In genomic region chr10:79065853-79066252, GRCh38 we compare ENCODE assay signal across 11 cellular contexts. TPM values are rescaled to one million over a fixed set of nuclear protein-coding genes. Genes with fewer than 3 reads are reported as not detected.
A peak's percentile ranks its signal among the peaks of the same experiment; 100 is the strongest.
DNase-seq lines count a peak whose midpoint lies in the region; ATAC-seq, FAIRE-seq and TF ChIP-seq lines count a peak whose summit lies in the region.
"Had no signal": no experiment of that assay in that cellular context is flagged by ENCODE, and none has a peak within 500 bp of the region (broad histone marks: within the 10 kb centered on the region; RNA-seq: fewer than 3 reads in every experiment).

No MANE protein-coding gene starts in this region.

- H2AFZ ChIP-seq in PC-9, result no peak overlapping the region

- no peak overlapping the region for H3K4me3 ChIP-seq in PC-9
- no peak overlapping the region for H3K4me3 ChIP-seq in kidney (ENCODE audit: low read length in 2 of 2)
- H3K4me3 ChIP-seq in spleen, result peak overlapping the region in 1 of 8 donors; percentile 75
- H3K4me3 ChIP-seq in Peyer's patch, result no peak overlapping the region

- no peaks in the 10 kb centered on the region for H3K27me3 ChIP-seq in PC-9 (ENCODE audit: insufficient read depth, low read depth)
- H3K27me3 ChIP-seq in spleen (replicated peaks in 1 of 7), result peaks cover 0 to 10% (median 0%) of the 10 kb centered on the region in 7 donors
- H3K27me3 ChIP-seq in Peyer's patch, result no peaks in the 10 kb centered on the region
- H3K27me3 ChIP-seq: gastrocnemius medialis, SJSA1 had no signal

- CTCF ChIA-PET in PC-9 (lab: Charles Lee), result interaction anchor here (0.7 kb wide), 2 partner anchors 137 to 1017 kb away, joined by 3 to 7 read pairs; no protein-coding TSS in a partner anchor

- FAIRE-seq in kidney (lab: Jason Lieb, UNC), result no peak

- POLR2A ChIA-PET in PC-9 (lab: Charles Lee; ENCODE audit: unreplicated experiment), result interaction anchor here (0.6 kb wide), 1 partner anchor 234 kb away, joined by 3 read pairs; no protein-coding TSS in a partner anchor

- H3K4me1 ChIP-seq in PC-9 (replicated peaks; ENCODE audit: insufficient read depth), result 0 out of 2 replicates have a peak, but pooled peaks cover 13% of the 10 kb centered on the region
- peaks cover 0 to 4% of the 10 kb centered on the region in 2 donors for H3K4me1 ChIP-seq in kidney (ENCODE audit: control insufficient read depth in 1 of 2, insufficient read depth in 1 of 2, low read depth in 1 of 2, low read length in 2 of 2)
- H3K4me1 ChIP-seq in spleen, result peaks cover 0 to 44% (median 30%) of the 10 kb centered on the region in 6 donors
- H3K4me1 ChIP-seq in Peyer's patch, result peaks cover 0 to 34% (median 8%) of the 10 kb centered on the region in 4 donors

- H3K9me3 ChIP-seq in PC-9 (ENCODE audit: insufficient read depth, low read depth) (no peaks in the 10 kb centered on the region), kidney (ENCODE audit: control insufficient read depth in 1 of 2, low read length in 2 of 2) (no peaks in the 10 kb centered on the region), spleen (no peaks in the 10 kb centered on the region), Peyer's patch (no peaks in the 10 kb centered on the region)
- H3K9me3 ChIP-seq: gastrocnemius medialis had no signal

- H3K36me3 ChIP-seq in PC-9 (ENCODE audit: low read depth) (no peaks in the 10 kb centered on the region), kidney (ENCODE audit: control insufficient read depth in 1 of 2, insufficient read depth in 2 of 2, low read length in 2 of 2) (no peaks in the 10 kb centered on the region), spleen (no peaks in the 10 kb centered on the region), Peyer's patch (no peaks in the 10 kb centered on the region)
- H3K36me3 ChIP-seq: gastrocnemius medialis had no signal

- peaks cover 15% of the 10 kb centered on the region for H3K79me2 ChIP-seq in PC-9 (ENCODE audit: low read depth)

- TF ChIP-seq POLR2A in spleen (IDR thresholded peaks at IDR 0.05) (no peak), Peyer's patch (IDR thresholded peaks at IDR 0.05) (no peak)

- no peaks in the 10 kb centered on the region for H3K9me2 ChIP-seq in PC-9 (ENCODE audit: insufficient read depth)

- H3K36me3 Mint-ChIP-seq in activated T-cell treated with anti-CD3 and anti-CD28 coated beads, Interleukin-2, amount 50 U/mL, for 4 hours (ENCODE audit: insufficient read depth), result no peaks in the 10 kb centered on the region

- no peaks in the 10 kb centered on the region for H3K27me3 Mint-ChIP-seq in activated T-cell treated with anti-CD3 and anti-CD28 coated beads, Interleukin-2, amount 50 U/mL, for 4 hours (ENCODE audit: low read depth)

- no peak for ATAC-seq in activated T-cell treated with anti-CD3 and anti-CD28 coated beads, Interleukin-2, amount 50 U/mL, for 4 hours
- ATAC-seq: gastrocnemius medialis had no signal

- peaks cover 3% of the 10 kb centered on the region; the same call in 1 of the 2 replicates for H3F3A ChIP-seq in PC-9 (ENCODE audit: insufficient read depth, low read depth)

- peak overlapping the region; percentile 100; the same call in 1 of the 2 replicates for H3K4me2 ChIP-seq in PC-9

- H3K9me3 Mint-ChIP-seq in activated T-cell treated with anti-CD3 and anti-CD28 coated beads, Interleukin-2, amount 50 U/mL, for 4 hours, result no peaks in the 10 kb centered on the region

- no peak for TF ChIP-seq CTCF in PC-9 (conservative IDR thresholded peaks at IDR 0.05)
- TF ChIP-seq CTCF in kidney (IDR thresholded peaks at IDR 0.05; ENCODE audit: borderline replicate concordance, extremely low read depth, insufficient read depth), result no peak
- no peak for TF ChIP-seq CTCF in spleen (IDR thresholded peaks at IDR 0.05 in 8 of 11, conservative IDR thresholded peaks at IDR 0.05 in 3 of 11)
- TF ChIP-seq CTCF in Peyer's patch (IDR thresholded peaks at IDR 0.05), result no peak

- no peak for DNase-seq in activated T-cell treated with anti-CD3 and anti-CD28 coated beads, Interleukin-2, amount 50 U/mL, for 4 hours
- no peak for DNase-seq in activated T-cell treated with anti-CD3 and anti-CD28 coated beads, Interleukin-2, amount 50 U/mL, for 1 hour
- DNase-seq in PC-9 (no peak), kidney (peak; percentile 64), spleen (peak; percentile 36), NOMO-1 (lab: John Stamatoyannopoulos, UW; ENCODE audit: unreplicated experiment in 2 of 2) (no peak), Peyer's patch (no peak), foreskin melanocyte (no peak)
- DNase-seq: NCI-H2227 treated with DMSO at 0.1 percent for 48 hours had no signal

- H3K27ac ChIP-seq in PC-9 (no peak overlapping the region), kidney (ENCODE audit: low read depth in 2 of 2, low read length in 2 of 2) (no peak overlapping the region), spleen (peak overlapping the region in 1 of 8 donors; percentile 94), Peyer's patch (no peak overlapping the region)
- H3K27ac ChIP-seq: SJSA1 had no signal

- H3K4me3 Mint-ChIP-seq in activated T-cell treated with anti-CD3 and anti-CD28 coated beads, Interleukin-2, amount 50 U/mL, for 4 hours, result peak overlapping the region; percentile 65

- H3K4me1 Mint-ChIP-seq in activated T-cell treated with anti-CD3 and anti-CD28 coated beads, Interleukin-2, amount 50 U/mL, for 4 hours (ENCODE audit: low read depth), result peaks cover 51% of the 10 kb centered on the region

- BruUV-seq in PC-9 (replicated peaks; lab: Mats Ljungman, UMichigan), result no TSS peak

- 46 to 96% (median 80%) methylated on average over 2 of the region's 2 CpGs for WGBS in spleen, 5 donors

- H3K9ac ChIP-seq in kidney (ENCODE audit: low read length in 2 of 2), result no peak overlapping the region

- intact Hi-C loops in PC-9 (cut with micrococcal nuclease; ENCODE audit: unreplicated experiment), result loop anchor here (2.0 to 10.0 kb wide), 3 partner anchors 139 to 289 kb away; no protein-coding TSS in a partner anchor
- intact Hi-C loops in kidney (cut with DNase I), result loop anchor here (10.0 kb wide), 1 partner anchor 91 kb away; no protein-coding TSS in a partner anchor
- intact Hi-C loops in spleen (cut with DNase I; ENCODE audit: low total_unique reads), result loop anchor here (5.0 kb wide), 2 partner anchors 94 to 131 kb away; no protein-coding TSS in a partner anchor

- no peaks in the 10 kb centered on the region for H4K20me1 ChIP-seq in PC-9 (ENCODE audit: insufficient read depth)

RNA-seq across cellular contexts. Expression of gene ZMIZ1, which starts 2.9 kb away (rescaled TPM):
- total RNA-seq in activated T-cell treated with anti-CD3 and anti-CD28 coated beads, Interleukin-2, amount 50 U/mL, for 4 hours, result 10 to 100 TPM; 17.7 to 21.0 (median 18.0) TPM
- total RNA-seq in PC-9 (2021), result 47.6 and 48.5 TPM in 2 replicates
- total RNA-seq in kidney, result 97.6 TPM
- 14.2 TPM for polyA plus RNA-seq in kidney (ENCODE audit: insufficient read depth, low read depth, low replicate concordance)
- 100 to 1,000 TPM; 117 to 210 (median 129) TPM for total RNA-seq in spleen
- 10 to 100 TPM; 10.7 to 29.7 (median 11.8) TPM for polyA plus RNA-seq in spleen
- total RNA-seq in Peyer's patch, result 10 to 100 TPM; 40.4 to 86.7 (median 73.2) TPM

Comparison
In these comparisons a context has a peak if more than half of its experiments do, and no peak if none do; other contexts are left out.
1. DNase-seq: peak in kidney (single experiment) and spleen (single experiment); none in activated T-cell treated with anti-CD3 and anti-CD28 coated beads, Interleukin-2, amount 50 U/mL, for 4 hours (single experiment), activated T-cell treated with anti-CD3 and anti-CD28 coated beads, Interleukin-2, amount 50 U/mL, for 1 hour (single experiment), PC-9 (0 of 2), NOMO-1 (0 of 2), Peyer's patch (0 of 3) and foreskin melanocyte (single experiment).